In genomic region chr15:88375234-88375926, GRCh38 we compare ENCODE assay signal across 13 cellular contexts.
DNase-seq lines count a peak whose midpoint lies in the region; ATAC-seq and TF ChIP-seq lines count a peak whose summit lies in the region.
"Had no signal": no experiment of that assay in that cellular context is flagged by ENCODE, and none has a peak within 500 bp of the region (broad histone marks: within the 10 kb centered on the region; RNA-seq: fewer than 3 reads in every experiment).

No MANE protein-coding gene starts in this region.

- H3K36me3 Mint-ChIP-seq in neural progenitor cell = no peaks in the 10 kb centered on the region

- H3K27me3 Mint-ChIP-seq in neural progenitor cell (ENCODE audit: insufficient read depth, low read depth) = peaks cover 12% of the 10 kb centered on the region

- H3K4me3 Mint-ChIP-seq in neural progenitor cell = no peak overlapping the region
- H3K4me3 Mint-ChIP-seq: activated CD4-positive, alpha-beta T cell treated with anti-CD3 and anti-CD28 coated beads, Interleukin-2, amount 10 ng/mL, durations not matched to agents 7 days and 5 days had no signal

- peaks cover 4% of the 10 kb centered on the region for H3K4me1 Mint-ChIP-seq in neural progenitor cell
- H3K4me1 Mint-ChIP-seq: activated CD4-positive, alpha-beta T cell treated with anti-CD3 and anti-CD28 coated beads, Interleukin-2, amount 10 ng/mL, durations not matched to agents 7 days and 5 days had no signal

- H3K27ac ChIP-seq in neural progenitor cell = no peak overlapping the region

- peak; percentile 14 for DNase-seq in ELF-1 (ENCODE audit: low read depth, low spot score)
- peak; percentile 39 for DNase-seq in NB4 (ENCODE audit: low read depth)
- DNase-seq in epithelial cell of esophagus (ENCODE audit: low read depth) = peak; percentile 19
- peak; percentile 8 for DNase-seq in neural progenitor cell (ENCODE audit: low spot score)
- no peak for DNase-seq in effector CD8-positive, alpha-beta T cell (lab: John Stamatoyannopoulos, UW)
- no peak for DNase-seq in NCI-H1105 treated with DMSO at 0.1 percent for 48 hours (lab: John Stamatoyannopoulos, UW)
- DNase-seq: activated CD4-positive, alpha-beta T cell treated with anti-CD3 and anti-CD28 coated beads, Interleukin-2, amount 10 ng/mL, durations not matched to agents 7 days and 5 days; foreskin melanocyte; NCI-H146; RPMI8226; stimulated activated naive CD4-positive, alpha-beta T cell treated with Interleukin-2 at 50 U/mL for 16 hours had no signal

- peak overlapping the region; percentile 11 for H3K4me2 ChIP-seq in neural progenitor cell

- no peaks in the 10 kb centered on the region for H4K20me1 ChIP-seq in neural progenitor cell (ENCODE audit: low read depth)

- H3F3A ChIP-seq in neural progenitor cell (ENCODE audit: low read depth) = no peaks in the 10 kb centered on the region

- H3K4me3 ChIP-seq in NB4 (ENCODE audit: low read depth, low read length) (no peak overlapping the region), epithelial cell of esophagus (ENCODE audit: low read length) (no peak overlapping the region), neural progenitor cell (no peak overlapping the region)

- H3K4me1 ChIP-seq in neural progenitor cell = peaks cover 10% of the 10 kb centered on the region

- ATAC-seq in HG02870 (IDR thresholded peaks at IDR 0.05; ENCODE audit: unreplicated experiment) (no peak), HG03432 (IDR thresholded peaks at IDR 0.05; ENCODE audit: unreplicated experiment) (no peak)

- no peaks in the 10 kb centered on the region for H3K27me3 ChIP-seq in neural progenitor cell

- H3K36me3 ChIP-seq in neural progenitor cell = no peaks in the 10 kb centered on the region

- H3K27ac Mint-ChIP-seq in neural progenitor cell = no peak overlapping the region
- H3K27ac Mint-ChIP-seq: activated CD4-positive, alpha-beta T cell treated with anti-CD3 and anti-CD28 coated beads, Interleukin-2, amount 10 ng/mL, durations not matched to agents 7 days and 5 days had no signal

- TF ChIP-seq CTCF in NB4 (IDR thresholded peaks at IDR 0.05; ENCODE audit: low read depth, low read length) (no peak), epithelial cell of esophagus (IDR thresholded peaks at IDR 0.05; ENCODE audit: insufficient read depth, low read depth, low read length, missing control alignments) (no peak), neural progenitor cell (IDR thresholded peaks at IDR 0.05) (no peak)

- peak overlapping the region; percentile 91 for H2AFZ ChIP-seq in neural progenitor cell (replicated peaks)

- no peaks in the 10 kb centered on the region for H3K9me3 ChIP-seq in neural progenitor cell (ENCODE audit: low read depth)

- TF ChIP-seq POLR2A in NB4 (IDR thresholded peaks at IDR 0.05; ENCODE audit: extremely low read depth, insufficient read length) = no peak

- no peaks in the 10 kb centered on the region for H3K9me3 Mint-ChIP-seq in neural progenitor cell
- H3K9me3 Mint-ChIP-seq: activated CD4-positive, alpha-beta T cell treated with anti-CD3 and anti-CD28 coated beads, Interleukin-2, amount 10 ng/mL, durations not matched to agents 7 days and 5 days had no signal

- no peak overlapping the region for H3K9ac ChIP-seq in neural progenitor cell

- no peaks in the 10 kb centered on the region for H3K79me2 ChIP-seq in neural progenitor cell (ENCODE audit: low read depth)

Comparison
In these comparisons a context has a peak if more than half of its experiments do, and no peak if none do; other contexts are left out.
1. DNase-seq: peak in ELF-1 (single experiment), NB4 (single experiment), epithelial cell of esophagus (single experiment) and neural progenitor cell (single experiment); none in effector CD8-positive, alpha-beta T cell (single experiment) and NCI-H1105 treated with DMSO at 0.1 percent for 48 hours (single experiment).